ENCODE assay signal across 12 cellular contexts in genomic region chr6:163738725-163739124, GRCh38.
DNase-seq lines count a peak whose midpoint lies in the region; ATAC-seq and TF ChIP-seq lines count a peak whose summit lies in the region.
"Had no signal": no experiment of that assay in that cellular context is flagged by ENCODE, and none has a peak within 500 bp of the region (broad histone marks: within the 10 kb centered on the region; RNA-seq: fewer than 3 reads in every experiment).

No MANE protein-coding gene starts in this region.

- H3K9me3 ChIP-seq in adrenal gland (replicated peaks in 1 of 3) = no peaks in the 10 kb centered on the region

- TF ChIP-seq POLR2A in adrenal gland (IDR thresholded peaks at IDR 0.05) = no peak

- intact Hi-C loops in adrenal gland (cut with DNase I) = no loop called here

- no peak overlapping the region for H3K4me3 ChIP-seq in adrenal gland
- H3K4me3 ChIP-seq: heart left ventricle had no signal

- H3K36me3 ChIP-seq in adrenal gland (replicated peaks in 1 of 2) = no peaks in the 10 kb centered on the region
- H3K36me3 ChIP-seq: heart left ventricle had no signal

- no peaks in the 10 kb centered on the region for H3K27me3 ChIP-seq in adrenal gland
- H3K27me3 ChIP-seq: heart left ventricle had no signal

- ATAC-seq in GM19043 (IDR thresholded peaks at IDR 0.05; ENCODE audit: low read depth, unreplicated experiment) (peak; percentile 55), HG02610 (IDR thresholded peaks at IDR 0.05; ENCODE audit: unreplicated experiment) (peak; percentile 48)
- ATAC-seq: heart left ventricle, left lobe of liver had no signal

- H3K27ac ChIP-seq in adrenal gland = no peak overlapping the region
- H3K27ac ChIP-seq: heart left ventricle had no signal

- DNase-seq in M059J (ENCODE audit: low read depth) = peak; percentile 9
- peak; percentile 25 for DNase-seq in renal cortical epithelial cell (ENCODE audit: low read depth)
- DNase-seq in middle frontal gyrus (ENCODE audit: extremely low spot score, low spot score) = no peak
- no peak for DNase-seq in COR-L47 (lab: John Stamatoyannopoulos, UW)
- no peak for DNase-seq in adrenal gland
- DNase-seq: activated naive CD8-positive, alpha-beta T cell treated with anti-CD3 and anti-CD28 coated beads for 36 hours; heart left ventricle; HFFc6; stimulated activated CD4-positive, alpha-beta T cell treated with anti-CD3 and anti-CD28 coated beads, Interleukin-12 subunit alpha, Interleukin-12 subunit beta, amount 100 ng/mL, for 4 hours had no signal

- H3K4me1 ChIP-seq in adrenal gland (replicated peaks in 1 of 2) = no peaks in the 10 kb centered on the region

- TF ChIP-seq CTCF in adrenal gland (IDR thresholded peaks at IDR 0.05) = no peak

Comparison
In these comparisons a context has a peak if more than half of its experiments do, and no peak if none do; other contexts are left out.
1. DNase-seq: peak in M059J (single experiment) and renal cortical epithelial cell (single experiment); none in middle frontal gyrus (single experiment), COR-L47 (single experiment) and adrenal gland (0 of 7).